26 cellular contexts compared by ENCODE assay signal in the genomic region with DNA sequence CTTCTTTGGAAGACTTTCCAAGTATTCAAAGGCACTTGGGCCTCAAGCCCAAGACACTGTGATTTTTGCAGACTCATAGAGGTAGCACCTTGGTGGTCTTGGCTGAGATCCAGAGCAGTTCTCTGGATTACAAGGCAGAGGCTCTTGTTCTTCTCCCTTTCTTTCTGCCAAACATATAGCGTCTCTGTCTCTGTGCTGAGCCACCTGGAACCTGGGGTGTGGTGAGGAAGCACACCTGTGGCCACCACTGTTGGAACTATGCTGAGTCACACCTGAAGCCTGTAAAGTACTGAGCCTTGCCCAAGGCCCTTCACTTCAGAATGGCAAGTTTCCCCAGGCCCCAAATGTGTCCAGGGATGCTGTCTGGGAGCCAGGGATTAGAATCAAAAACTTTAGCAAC.
DNase-seq lines count a peak whose midpoint lies in the region; ATAC-seq and TF ChIP-seq lines count a peak whose summit lies in the region.
"Had no signal": no experiment of that assay in that cellular context is flagged by ENCODE, and none has a peak within 500 bp of the region (broad histone marks: within the 10 kb centered on the region; RNA-seq: fewer than 3 reads in every experiment).

No MANE protein-coding gene starts in this region.

- peaks cover 14 to 18% of the 10 kb centered on the region in 2 donors for H3K9me3 ChIP-seq in transverse colon

- H3K27me3 Mint-ChIP-seq in MCF 10A (ENCODE audit: insufficient read depth, unreplicated experiment) = no peaks in the 10 kb centered on the region
- H3K27me3 Mint-ChIP-seq in T-helper 2 cell treated with Interferon-gamma antibody and Interleukin-4, amounts not matched to agents 5 μg/mL and 100 μg/mL, for 36 hours (ENCODE audit: low read depth) = no peaks in the 10 kb centered on the region
- H3K27me3 Mint-ChIP-seq: activated CD4-positive, alpha-beta T cell treated with anti-CD3 and anti-CD28 coated beads, Interleukin-2, amount 10 ng/mL, durations not matched to agents 7 days and 5 days; activated CD8-positive, alpha-beta memory T cell treated with anti-CD3 and anti-CD28 coated beads, Interleukin-2, amount 10 ng/mL, durations not matched to agents 7 days and 5 days; activated naive CD4-positive, alpha-beta T cell treated with anti-CD3 and anti-CD28 coated beads, Interleukin-2, amount 10 ng/mL, durations not matched to agents 7 days and 5 days; naive B cell; stimulated activated naive B cell treated with anti-CD40 and anti-IgM and Interleukin-4, amounts not matched to agents 10 μg/mL and 1 μg/mL and 100 μg/mL, for 72 hours had no signal

- TF ChIP-seq CTCF in MCF 10A (IDR thresholded peaks at IDR 0.05; ENCODE audit: unreplicated experiment) = no peak
- TF ChIP-seq CTCF in transverse colon (IDR thresholded peaks at IDR 0.05) = no peak
- no peak for TF ChIP-seq CTCF in GM10248 (IDR thresholded peaks at IDR 0.05; ENCODE audit: control extremely low read depth, extremely low read depth, low read depth, missing control alignments)

- in situ Hi-C loops in transverse colon (cut with MboI; ENCODE audit: low pct_ligation_motif_present in 1 of 4, low pct_unique_long_range_greater_than_20kb in 1 of 4, low sequenced_read_pairs in 3 of 4) = no loop called here

- H3K4me1 Mint-ChIP-seq in MCF 10A (ENCODE audit: insufficient read depth, unreplicated experiment) = no peaks in the 10 kb centered on the region
- H3K4me1 Mint-ChIP-seq in T-helper 2 cell treated with Interferon-gamma antibody and Interleukin-4, amounts not matched to agents 5 μg/mL and 100 μg/mL, for 36 hours (ENCODE audit: low read depth) = no peaks in the 10 kb centered on the region
- H3K4me1 Mint-ChIP-seq: activated CD4-positive, alpha-beta T cell treated with anti-CD3 and anti-CD28 coated beads, Interleukin-2, amount 10 ng/mL, durations not matched to agents 7 days and 5 days; activated CD8-positive, alpha-beta memory T cell treated with anti-CD3 and anti-CD28 coated beads, Interleukin-2, amount 10 ng/mL, durations not matched to agents 7 days and 5 days; activated naive CD4-positive, alpha-beta T cell treated with anti-CD3 and anti-CD28 coated beads, Interleukin-2, amount 10 ng/mL, durations not matched to agents 7 days and 5 days; naive B cell; stimulated activated naive B cell treated with anti-CD40 and anti-IgM and Interleukin-4, amounts not matched to agents 10 μg/mL and 1 μg/mL and 100 μg/mL, for 72 hours had no signal

- WGBS in transverse colon (ENCODE audit: low coverage in 1 of 2), 2 donors = 29% methylated on average over 1 of the region's 1 CpG; no CpG with 5 or more reads in 1 of the 2 donors

- H3K4me1 ChIP-seq in transverse colon = no peaks in the 10 kb centered on the region
- H3K4me1 ChIP-seq: spleen had no signal

- no peak overlapping the region for H3K27ac Mint-ChIP-seq in MCF 10A (ENCODE audit: low read depth, unreplicated experiment)
- no peak overlapping the region for H3K27ac Mint-ChIP-seq in T-helper 2 cell treated with Interferon-gamma antibody and Interleukin-4, amounts not matched to agents 5 μg/mL and 100 μg/mL, for 36 hours
- H3K27ac Mint-ChIP-seq: activated CD4-positive, alpha-beta T cell treated with anti-CD3 and anti-CD28 coated beads, Interleukin-2, amount 10 ng/mL, durations not matched to agents 7 days and 5 days; activated CD8-positive, alpha-beta memory T cell treated with anti-CD3 and anti-CD28 coated beads, Interleukin-2, amount 10 ng/mL, durations not matched to agents 7 days and 5 days; activated naive CD4-positive, alpha-beta T cell treated with anti-CD3 and anti-CD28 coated beads, Interleukin-2, amount 10 ng/mL, durations not matched to agents 7 days and 5 days; CD4-positive, alpha-beta T cell; naive B cell; stimulated activated naive B cell treated with anti-CD40 and anti-IgM and Interleukin-4, amounts not matched to agents 10 μg/mL and 1 μg/mL and 100 μg/mL, for 72 hours had no signal

- no peaks in the 10 kb centered on the region for H3K36me3 Mint-ChIP-seq in MCF 10A (ENCODE audit: insufficient read depth, unreplicated experiment)
- no peaks in the 10 kb centered on the region for H3K36me3 Mint-ChIP-seq in T-helper 2 cell treated with Interferon-gamma antibody and Interleukin-4, amounts not matched to agents 5 μg/mL and 100 μg/mL, for 36 hours (ENCODE audit: low read depth)
- H3K36me3 Mint-ChIP-seq: activated CD8-positive, alpha-beta memory T cell treated with anti-CD3 and anti-CD28 coated beads, Interleukin-2, amount 10 ng/mL, durations not matched to agents 7 days and 5 days; activated naive CD4-positive, alpha-beta T cell treated with anti-CD3 and anti-CD28 coated beads, Interleukin-2, amount 10 ng/mL, durations not matched to agents 7 days and 5 days; stimulated activated naive B cell treated with anti-CD40 and anti-IgM and Interleukin-4, amounts not matched to agents 10 μg/mL and 1 μg/mL and 100 μg/mL, for 72 hours had no signal

- no peaks in the 10 kb centered on the region for H3K27me3 ChIP-seq in transverse colon
- H3K27me3 ChIP-seq: spleen had no signal

- BruUV-seq in MCF 10A (replicated peaks; lab: Mats Ljungman, UMichigan) = no TSS peak

- ATAC-seq in left colon = peak; percentile 92
- ATAC-seq: activated CD8-positive, alpha-beta memory T cell treated with anti-CD3 and anti-CD28 coated beads, Interleukin-2, amount 10 ng/mL, durations not matched to agents 7 days and 5 days; left cardiac atrium; stimulated activated naive B cell treated with anti-CD40 and anti-IgM and Interleukin-4, amounts not matched to agents 10 μg/mL and 1 μg/mL and 100 μg/mL, for 72 hours had no signal

- DNase-seq in MCF 10A (ENCODE audit: unreplicated experiment) (peak; percentile 60), left colon (peak; percentile 13 to 26), transverse colon (peak; percentile 33), GDM1 (lab: John Stamatoyannopoulos, UW) (no peak), GM10248 (ENCODE audit: extremely low spot score) (no peak), NCI-H2227 (lab: John Stamatoyannopoulos, UW; ENCODE audit: unreplicated experiment) (no peak)
- no peak for DNase-seq in T-helper 2 cell treated with Interferon-gamma antibody and Interleukin-4, amounts not matched to agents 5 μg/mL and 100 μg/mL, for 36 hours (ENCODE audit: low spot score)
- DNase-seq: activated CD4-positive, alpha-beta T cell treated with anti-CD3 and anti-CD28 coated beads, Interleukin-2, amount 10 ng/mL, durations not matched to agents 7 days and 5 days; activated CD8-positive, alpha-beta memory T cell treated with anti-CD3 and anti-CD28 coated beads, Interleukin-2, amount 10 ng/mL, durations not matched to agents 7 days and 5 days; activated naive CD4-positive, alpha-beta T cell treated with anti-CD3 and anti-CD28 coated beads, Interleukin-2, amount 10 ng/mL, durations not matched to agents 7 days and 5 days; CD4-positive, alpha-beta T cell; GM23248; left cardiac atrium; mesenchymal stem cell; naive B cell; NCI-H1436 treated with DMSO at 0.1 percent for 48 hours; NCI-H2171; NCI-H526; nucleus accumbens; spleen; stimulated activated CD4-positive, alpha-beta T cell treated with anti-CD3 and anti-CD28 coated beads, Interleukin-4, amount 100 ng/mL, for 24 hours; stimulated activated naive B cell treated with anti-CD40 and anti-IgM and Interleukin-4, amounts not matched to agents 10 μg/mL and 1 μg/mL and 100 μg/mL, for 72 hours; T-helper 2 cell had no signal

- no peak for TF ChIP-seq EP300 in Ishikawa (IDR thresholded peaks at IDR 0.05; ENCODE audit: borderline replicate concordance)
- TF ChIP-seq EP300 in transverse colon (IDR thresholded peaks at IDR 0.05; ENCODE audit: low read depth) = no peak

- CTCF ChIA-PET in MCF 10A (lab: Yijun Ruan, JAX) (interaction anchor here (1.2 kb wide), 1 partner anchor 9 kb away, joined by 4 read pairs; no protein-coding TSS in a partner anchor), GM10248 (lab: Yijun Ruan, JAX) (no interaction called here)

- intact Hi-C loops in MCF 10A (cut with micrococcal nuclease) (no loop called here), left colon (cut with DNase I, micrococcal nuclease) (no loop called here), transverse colon (cut with DNase I; ENCODE audit: low total_unique reads) (no loop called here)

- TF ChIP-seq POLR2A in transverse colon (IDR thresholded peaks at IDR 0.05) = no peak

- H3K27ac ChIP-seq in transverse colon = no peak overlapping the region
- H3K27ac ChIP-seq: GM23248, SK-N-MC, spleen, VCaP had no signal

- H3K9me3 Mint-ChIP-seq in MCF 10A (ENCODE audit: unreplicated experiment) = peaks cover 18% of the 10 kb centered on the region
- peaks cover 34% of the 10 kb centered on the region for H3K9me3 Mint-ChIP-seq in T-helper 2 cell treated with Interferon-gamma antibody and Interleukin-4, amounts not matched to agents 5 μg/mL and 100 μg/mL, for 36 hours

- TF ChIP-seq RAD21 in Ishikawa (IDR thresholded peaks at IDR 0.05; ENCODE audit: low read depth) = no peak

- no peak overlapping the region for H3K4me3 Mint-ChIP-seq in MCF 10A (ENCODE audit: unreplicated experiment)
- no peak overlapping the region for H3K4me3 Mint-ChIP-seq in T-helper 2 cell treated with Interferon-gamma antibody and Interleukin-4, amounts not matched to agents 5 μg/mL and 100 μg/mL, for 36 hours
- H3K4me3 Mint-ChIP-seq: activated CD4-positive, alpha-beta T cell treated with anti-CD3 and anti-CD28 coated beads, Interleukin-2, amount 10 ng/mL, durations not matched to agents 7 days and 5 days; activated CD8-positive, alpha-beta memory T cell treated with anti-CD3 and anti-CD28 coated beads, Interleukin-2, amount 10 ng/mL, durations not matched to agents 7 days and 5 days; activated naive CD4-positive, alpha-beta T cell treated with anti-CD3 and anti-CD28 coated beads, Interleukin-2, amount 10 ng/mL, durations not matched to agents 7 days and 5 days; CD4-positive, alpha-beta T cell; naive B cell; stimulated activated naive B cell treated with anti-CD40 and anti-IgM and Interleukin-4, amounts not matched to agents 10 μg/mL and 1 μg/mL and 100 μg/mL, for 72 hours had no signal

- H3K36me3 ChIP-seq in transverse colon = no peaks in the 10 kb centered on the region
- H3K36me3 ChIP-seq: spleen had no signal

- no peak overlapping the region for H3K4me3 ChIP-seq in transverse colon
- H3K4me3 ChIP-seq: GM23248, SK-N-MC, spleen had no signal

- POLR2A ChIA-PET in MCF 10A (lab: Yijun Ruan, JAX) = no interaction called here
- POLR2A ChIA-PET in GM10248 (lab: Yijun Ruan, JAX) = no interaction called here

TF ChIP-seq in Ishikawa, 13 proteins besides CTCF, POLR2A, EP300 and RAD21:
- no peak for TF ChIP-seq ZBTB7A (IDR thresholded peaks at IDR 0.05; ENCODE audit: low read depth)
- TF ChIP-seq NFIC (IDR thresholded peaks at IDR 0.05) = 0 out of 2 replicates have a peak, but pooled peaks have one; percentile 6

Comparison
In these comparisons a context has a peak if more than half of its experiments do, and no peak if none do; other contexts are left out.
1. DNase-seq: peak in MCF 10A (single experiment), left colon (2 of 2) and transverse colon (single experiment); none in GDM1 (single experiment), GM10248 (single experiment), T-helper 2 cell treated with Interferon-gamma antibody and Interleukin-4, amounts not matched to agents 5 μg/mL and 100 μg/mL, for 36 hours (single experiment) and NCI-H2227 (single experiment).